ENCODE assay signal across 3 cellular contexts in genomic region chr16:10343124-10343760, GRCh38.
TF ChIP-seq lines count a peak whose summit lies in the region.

No MANE protein-coding gene starts in this region.

TF ChIP-seq in SK-N-SH, 30 proteins besides CTCF, POLR2A, EP300 and RAD21:
- TF ChIP-seq TAF1 (IDR thresholded peaks at IDR 0.05; ENCODE audit: borderline replicate concordance, low read depth, low read length) (no peak), SMC3 (IDR thresholded peaks at IDR 0.05; ENCODE audit: low read depth, low read length) (no peak), NRF1 (IDR thresholded peaks at IDR 0.05; ENCODE audit: low read depth, low read length) (no peak), GATA2 (CRISPR knock-in tag; IDR thresholded peaks at IDR 0.05) (peak; percentile 59)

TF ChIP-seq in SK-N-SH treated with all-trans-retinoic acid at 6 μM for 48 hours, 23 proteins besides CTCF, POLR2A, EP300 and RAD21 (continued from another document):
- TF ChIP-seq ESRRG (CRISPR knock-in tag; IDR thresholded peaks at IDR 0.05) (no peak), ZNF8 (CRISPR knock-in tag; IDR thresholded peaks at IDR 0.05) (no peak), ZC3H10 (CRISPR knock-in tag; IDR thresholded peaks at IDR 0.05) (no peak), ZFP3 (CRISPR knock-in tag; IDR thresholded peaks at IDR 0.05) (no peak), ISL1 (CRISPR knock-in tag; IDR thresholded peaks at IDR 0.05) (no peak), PATZ1 (CRISPR knock-in tag; IDR thresholded peaks at IDR 0.05; ENCODE audit: borderline replicate concordance) (no peak), TSHZ2 (CRISPR knock-in tag; IDR thresholded peaks at IDR 0.05) (no peak), OSR1 (CRISPR knock-in tag; IDR thresholded peaks at IDR 0.05) (no peak), CSRNP3 (CRISPR knock-in tag; IDR thresholded peaks at IDR 0.05) (no peak)

TF ChIP-seq in K562, 482 proteins besides CTCF, POLR2A, EP300 and RAD21 (continued from another document and continues in another):
- TF ChIP-seq ZZZ3 (IDR thresholded peaks at IDR 0.05): no peak
- TF ChIP-seq AFF1 (IDR thresholded peaks at IDR 0.05; ENCODE audit: low read depth in 1 of 2, partially characterized antibody in 2 of 2): no peak
- no peak for TF ChIP-seq TSHZ1 (CRISPR knock-in tag; IDR thresholded peaks at IDR 0.05)
- no peak for TF ChIP-seq RFX5 (IDR thresholded peaks at IDR 0.05; ENCODE audit: low read depth, low read length)
- no peak for TF ChIP-seq TEAD2 (tag; IDR thresholded peaks at IDR 0.05)
- TF ChIP-seq NCOR1 (IDR thresholded peaks at IDR 0.05): peak; percentile 91
- peak; percentile 94 for TF ChIP-seq TCF3 (CRISPR knock-in tag; IDR thresholded peaks at IDR 0.05)
- no peak for TF ChIP-seq GTF3C2 (IDR thresholded peaks at IDR 0.05; ENCODE audit: borderline replicate concordance, extremely low read depth, insufficient read length)
- TF ChIP-seq ZNF444 (CRISPR knock-in tag; IDR thresholded peaks at IDR 0.05): no peak
- TF ChIP-seq ZNF274 (IDR thresholded peaks at IDR 0.05; ENCODE audit: borderline replicate concordance, low read depth, low read length): peak; percentile 23; the same call in 1 of the 2 replicates
- TF ChIP-seq HEY1 (CRISPR knock-in tag; IDR thresholded peaks at IDR 0.05; ENCODE audit: borderline replicate concordance): no peak
- TF ChIP-seq PYGO2 (tag; IDR thresholded peaks at IDR 0.05): no peak
- peak; percentile 57; the same call in 1 of the 2 replicates for TF ChIP-seq TOE1 (IDR thresholded peaks at IDR 0.05; ENCODE audit: borderline replicate concordance)
- no peak for TF ChIP-seq TOE1 (CRISPR knock-in tag; IDR thresholded peaks at IDR 0.05; ENCODE audit: borderline replicate concordance, low read depth)
- no peak for TF ChIP-seq CAMTA2 (CRISPR knock-in tag; conservative IDR thresholded peaks at IDR 0.05)
- no peak for TF ChIP-seq SREBF2 (CRISPR knock-in tag; IDR thresholded peaks at IDR 0.05)
- no peak for TF ChIP-seq POLR2G (IDR thresholded peaks at IDR 0.05; ENCODE audit: low read depth, low read length)
- peak; percentile 82 for TF ChIP-seq DPF2 (IDR thresholded peaks at IDR 0.05)
- peak; percentile 70; the same call in 1 of the 2 replicates for TF ChIP-seq PML (IDR thresholded peaks at IDR 0.05; ENCODE audit: low read length)
- no peak for TF ChIP-seq RUNX1 (IDR thresholded peaks at IDR 0.05; ENCODE audit: low read depth)
- TF ChIP-seq TRIM28 (IDR thresholded peaks at IDR 0.05): peak; percentile 97
- no peak for TF ChIP-seq ZNF695 (CRISPR knock-in tag; IDR thresholded peaks at IDR 0.05)
- TF ChIP-seq CCNT2 (IDR thresholded peaks at IDR 0.05; ENCODE audit: borderline replicate concordance, extremely low read depth, insufficient read length, low read depth, low read length): peak; percentile 34
- peak; percentile 52; the same call in 1 of the 2 replicates for TF ChIP-seq ZNF668 (CRISPR knock-in tag; IDR thresholded peaks at IDR 0.05)
- TF ChIP-seq ESRRA (IDR thresholded peaks at IDR 0.05; ENCODE audit: borderline replicate concordance, low read depth): no peak
- TF ChIP-seq ZNF140 (CRISPR knock-in tag; IDR thresholded peaks at IDR 0.05): no peak
- TF ChIP-seq ZNF184 (CRISPR knock-in tag; IDR thresholded peaks at IDR 0.05): no peak
- no peak for TF ChIP-seq PPARD (CRISPR knock-in tag; IDR thresholded peaks at IDR 0.05)
- peak; percentile 95 for TF ChIP-seq CBX5 (IDR thresholded peaks at IDR 0.05; ENCODE audit: borderline replicate concordance, low read depth)
- TF ChIP-seq UBTF (IDR thresholded peaks at IDR 0.05; ENCODE audit: borderline replicate concordance in 1 of 2, low read depth in 2 of 2, low read length in 2 of 2): no peak
- peak; percentile 74; the same call in 1 of the 2 replicates for TF ChIP-seq PHB2 (IDR thresholded peaks at IDR 0.05; ENCODE audit: low read depth)
- no peak for TF ChIP-seq KDM2B (CRISPR knock-in tag; IDR thresholded peaks at IDR 0.05)
- no peak for TF ChIP-seq TAF9B (IDR thresholded peaks at IDR 0.05; ENCODE audit: partially characterized antibody)
- peak; percentile 44 to 82; a peak in 2 of 4 replicates for TF ChIP-seq ARNT (IDR thresholded peaks at IDR 0.05)
- peak in 1 of 2 experiments; percentile 41; a peak in 1 of 4 replicates for TF ChIP-seq MLLT1 (IDR thresholded peaks at IDR 0.05)
- TF ChIP-seq TAF15 (IDR thresholded peaks at IDR 0.05; ENCODE audit: low read depth, low read length): no peak
- TF ChIP-seq FOS (IDR thresholded peaks at IDR 0.05; ENCODE audit: extremely low read depth, insufficient read length): no peak
- peak; percentile 78; the same call in 1 of the 2 replicates for TF ChIP-seq ZKSCAN8 (CRISPR knock-in tag; IDR thresholded peaks at IDR 0.05)
- TF ChIP-seq ZNF436 (CRISPR knock-in tag; IDR thresholded peaks at IDR 0.05): no peak
- no peak for TF ChIP-seq NFATC3 (IDR thresholded peaks at IDR 0.05)
- TF ChIP-seq CREBBP (IDR thresholded peaks at IDR 0.05; ENCODE audit: low read depth, low read length): no peak
- TF ChIP-seq BHLHE40 (IDR thresholded peaks at IDR 0.05; ENCODE audit: low read length): peak; percentile 27; the same call in 1 of the 2 replicates
- TF ChIP-seq ZNF644 (tag; IDR thresholded peaks at IDR 0.05; ENCODE audit: low read depth): no peak
- TF ChIP-seq ZNF408 (CRISPR knock-in tag; IDR thresholded peaks at IDR 0.05; ENCODE audit: low read depth): no peak
- 0 out of 2 replicates have a peak, but pooled peaks have one; percentile 42 for TF ChIP-seq MTA3 (IDR thresholded peaks at IDR 0.05; ENCODE audit: borderline replicate concordance)
- TF ChIP-seq ZNF707 (CRISPR knock-in tag; conservative IDR thresholded peaks at IDR 0.05): no peak
- TF ChIP-seq SIRT6 (IDR thresholded peaks at IDR 0.05; ENCODE audit: low read depth, low read length): no peak
- 0 out of 2 replicates have a peak, but pooled peaks have one; percentile 6 for TF ChIP-seq JUN (IDR thresholded peaks at IDR 0.05; ENCODE audit: borderline replicate concordance, low read depth, low read length)
- no peak for TF ChIP-seq JUN (CRISPR knock-in tag; IDR thresholded peaks at IDR 0.05; ENCODE audit: borderline replicate concordance)
- peak; percentile 27 for TF ChIP-seq HMGN3 (IDR thresholded peaks at IDR 0.05; ENCODE audit: borderline replicate concordance, extremely low read depth, insufficient read length, low read depth, low read length)
- TF ChIP-seq NCOA1 (IDR thresholded peaks at IDR 0.05; ENCODE audit: low read depth): peak; percentile 61; the same call in 1 of the 2 replicates
- no peak for TF ChIP-seq SRSF3 (IDR thresholded peaks at IDR 0.05; ENCODE audit: insufficient read depth, low read length)
- 0 out of 2 replicates have a peak, but pooled peaks have one; percentile 36 for TF ChIP-seq CREB3 (tag; conservative IDR thresholded peaks at IDR 0.05; ENCODE audit: low read depth)
- no peak for TF ChIP-seq LEF1 (IDR thresholded peaks at IDR 0.05)
